10 cellular contexts compared by ENCODE assay signal in the genomic region with DNA sequence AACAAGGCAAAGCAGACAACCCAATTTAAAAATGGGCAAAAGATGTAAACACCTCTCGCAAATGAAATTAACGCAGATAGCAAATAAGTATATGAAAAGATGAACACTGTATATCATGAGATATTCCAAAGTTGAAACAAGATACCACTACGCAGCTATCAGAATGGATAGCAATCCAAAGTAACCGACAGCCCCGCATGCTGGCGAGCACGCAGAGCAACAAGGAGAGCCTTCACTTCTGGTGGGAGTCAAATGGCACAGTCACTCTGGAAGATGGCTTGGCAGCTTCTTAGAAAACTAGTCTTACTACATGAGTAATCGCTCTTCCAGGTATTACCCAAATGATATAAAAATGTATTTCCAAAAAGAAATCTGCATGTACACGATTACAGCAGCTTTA. TPM values are rescaled to one million over a fixed set of nuclear protein-coding genes. Genes with fewer than 3 reads are reported as not detected.
A peak's percentile ranks its signal among the peaks of the same experiment; 100 is the strongest.
DNase-seq lines count a peak whose midpoint lies in the region; ATAC-seq, FAIRE-seq and TF ChIP-seq lines count a peak whose summit lies in the region.
"Had no signal": no experiment of that assay in that cellular context is flagged by ENCODE, and none has a peak within 500 bp of the region (broad histone marks: within the 10 kb centered on the region; RNA-seq: fewer than 3 reads in every experiment).

No MANE protein-coding gene starts in this region.

- TF ChIP-seq CTCF in heart right ventricle (IDR thresholded peaks at IDR 0.05) = no peak

- POLR2A ChIA-PET in activated CD4-positive, alpha-beta memory T cell treated with anti-CD3 and anti-CD28 coated beads, Interleukin-2, amount 10 ng/mL, durations not matched to agents 7 days and 5 days (lab: Charles Lee) = no interaction called here

- H3K27ac Mint-ChIP-seq in activated CD4-positive, alpha-beta memory T cell treated with anti-CD3 and anti-CD28 coated beads, Interleukin-2, amount 10 ng/mL, durations not matched to agents 7 days and 5 days = peak overlapping the region; percentile 89
- H3K27ac Mint-ChIP-seq in immature natural killer cell = peak overlapping the region in 3 of 6 donors; percentile 75 to 93 (median 91)

- TF ChIP-seq POLR2A in GM12891 (IDR thresholded peaks at IDR 0.05; ENCODE audit: low read depth, low read length) = no peak

- ATAC-seq in heart right ventricle = no peak
- ATAC-seq in Right ventricle myocardium inferior = no peak
- ATAC-seq in GM21423 (IDR thresholded peaks at IDR 0.05; ENCODE audit: unreplicated experiment) = no peak
- ATAC-seq in HG02970 (IDR thresholded peaks at IDR 0.05; ENCODE audit: low FRiP score, unreplicated experiment) = no peak

- peaks cover 0 to 28% (median 12%) of the 10 kb centered on the region in 9 donors for H3K36me3 ChIP-seq in heart right ventricle

- intact Hi-C loops in heart right ventricle (cut with DNase I) = no loop called here
- intact Hi-C loops in Right ventricle myocardium inferior (cut with DNase I) = no loop called here

- H3K4me1 Mint-ChIP-seq in activated CD4-positive, alpha-beta memory T cell treated with anti-CD3 and anti-CD28 coated beads, Interleukin-2, amount 10 ng/mL, durations not matched to agents 7 days and 5 days = peaks cover 21% of the 10 kb centered on the region
- peaks cover 25 to 28% of the 10 kb centered on the region in 2 donors for H3K4me1 Mint-ChIP-seq in immature natural killer cell

- WGBS in heart right ventricle, 2 donors = 67 to 71% methylated on average over 9 of the region's 9 CpGs

- no peaks in the 10 kb centered on the region for H3K27me3 ChIP-seq in heart right ventricle

- H3K27ac ChIP-seq in heart right ventricle = no peak overlapping the region

- peaks cover 15% of the 10 kb centered on the region for H3K36me3 Mint-ChIP-seq in activated CD4-positive, alpha-beta memory T cell treated with anti-CD3 and anti-CD28 coated beads, Interleukin-2, amount 10 ng/mL, durations not matched to agents 7 days and 5 days (ENCODE audit: low read depth)
- peaks cover 8 to 14% (median 10%) of the 10 kb centered on the region in 3 donors for H3K36me3 Mint-ChIP-seq in immature natural killer cell

- peak overlapping the region in 7 of 10 donors; percentile 88 to 100 (median 98) for H3K4me3 ChIP-seq in heart right ventricle

- FAIRE-seq in GM12891 (lab: Jason Lieb, UNC) = no peak
- FAIRE-seq: HTR-8/SVneo had no signal

- H3K9me3 Mint-ChIP-seq in activated CD4-positive, alpha-beta memory T cell treated with anti-CD3 and anti-CD28 coated beads, Interleukin-2, amount 10 ng/mL, durations not matched to agents 7 days and 5 days = no peaks in the 10 kb centered on the region
- H3K9me3 Mint-ChIP-seq in immature natural killer cell = no peaks in the 10 kb centered on the region

- CTCF ChIA-PET in activated CD4-positive, alpha-beta memory T cell treated with anti-CD3 and anti-CD28 coated beads, Interleukin-2, amount 10 ng/mL, durations not matched to agents 7 days and 5 days (lab: Charles Lee) = no interaction called here

- H3K4me3 Mint-ChIP-seq in activated CD4-positive, alpha-beta memory T cell treated with anti-CD3 and anti-CD28 coated beads, Interleukin-2, amount 10 ng/mL, durations not matched to agents 7 days and 5 days = peak overlapping the region; percentile 88
- H3K4me3 Mint-ChIP-seq in immature natural killer cell = peak overlapping the region; percentile 87 to 96 (median 96)

- peaks cover 0 to 29% (median 21%) of the 10 kb centered on the region in 9 donors for H3K4me1 ChIP-seq in heart right ventricle

- no peak for DNase-seq in heart right ventricle
- no peak for DNase-seq in Right ventricle myocardium inferior (ENCODE audit: missing footprints)
- no peak for DNase-seq in activated CD4-positive, alpha-beta memory T cell treated with anti-CD3 and anti-CD28 coated beads, Interleukin-2, amount 10 ng/mL, durations not matched to agents 7 days and 5 days
- DNase-seq in immature natural killer cell = no peak
- DNase-seq in GM12891 (ENCODE audit: insufficient read length, low spot score) = no peak
- DNase-seq in NCI-H1436 (lab: John Stamatoyannopoulos, UW) = no peak
- DNase-seq: kidney glomerular epithelial cell had no signal

- peaks cover 0 to 5% (median 0%) of the 10 kb centered on the region in 11 donors for H3K9me3 ChIP-seq in heart right ventricle

- H3K27me3 Mint-ChIP-seq in activated CD4-positive, alpha-beta memory T cell treated with anti-CD3 and anti-CD28 coated beads, Interleukin-2, amount 10 ng/mL, durations not matched to agents 7 days and 5 days = peaks cover 1% of the 10 kb centered on the region
- H3K27me3 Mint-ChIP-seq in immature natural killer cell (ENCODE audit: low read depth in 3 of 3) = peaks cover 10 to 29% (median 23%) of the 10 kb centered on the region in 3 donors

TF ChIP-seq in GM12891, 5 proteins besides CTCF, POLR2A, EP300 and RAD21:
- no peak for TF ChIP-seq POU2F2 (IDR thresholded peaks at IDR 0.05; ENCODE audit: low read depth, low read length)
- TF ChIP-seq TAF1 (IDR thresholded peaks at IDR 0.05; ENCODE audit: low read depth, low read length) = no peak
- no peak for TF ChIP-seq SPI1 (IDR thresholded peaks at IDR 0.05; ENCODE audit: low read depth, low read length)
- no peak for TF ChIP-seq PAX5 (IDR thresholded peaks at IDR 0.05; ENCODE audit: insufficient read depth, low read length, severe bottlenecking)
- no peak for TF ChIP-seq POLR2AphosphoS5 (IDR thresholded peaks at IDR 0.05; ENCODE audit: low read depth, low read length)

RNA-seq across cellular contexts. Expression of a gene that starts 1.4 kb away (rescaled TPM):
- 100 to 1,000 TPM; 283 to 462 (median 383) TPM for total RNA-seq in heart right ventricle
- polyA plus RNA-seq in heart right ventricle = 100 to 1,000 TPM; 172 to 186 TPM
- total RNA-seq in Right ventricle myocardium inferior = 422 TPM
- total RNA-seq in activated CD4-positive, alpha-beta memory T cell treated with anti-CD3 and anti-CD28 coated beads, Interleukin-2, amount 10 ng/mL, durations not matched to agents 7 days and 5 days = 100 to 1,000 TPM; 103 to 104 TPM
- 100 to 1,000 TPM; 121 to 165 (median 135) TPM for polyA plus RNA-seq in immature natural killer cell
- 172 TPM for polyA plus RNA-seq in GM12891 (2012; ENCODE audit: low read depth, missing spikeins)

RNA-seq across cellular contexts. Expression of a gene that starts 6.4 kb away (rescaled TPM):
- total RNA-seq in heart right ventricle (not detected), Right ventricle myocardium inferior (not detected)
- polyA plus RNA-seq in heart right ventricle (not detected), immature natural killer cell (not detected)
- total RNA-seq in activated CD4-positive, alpha-beta memory T cell treated with anti-CD3 and anti-CD28 coated beads, Interleukin-2, amount 10 ng/mL, durations not matched to agents 7 days and 5 days = not detected
- polyA plus RNA-seq in GM12891 (2012; ENCODE audit: low read depth, missing spikeins) = not detected

RNA-seq across cellular contexts. Expression of a gene that starts 29.5 kb away (rescaled TPM):
- not detected for total RNA-seq in heart right ventricle
- polyA plus RNA-seq in heart right ventricle = not detected
- not detected for total RNA-seq in Right ventricle myocardium inferior
- total RNA-seq in activated CD4-positive, alpha-beta memory T cell treated with anti-CD3 and anti-CD28 coated beads, Interleukin-2, amount 10 ng/mL, durations not matched to agents 7 days and 5 days = not detected
- polyA plus RNA-seq in immature natural killer cell = not detected
- not detected for polyA plus RNA-seq in GM12891 (2012; ENCODE audit: low read depth, missing spikeins)
